1 cellular context compared by ENCODE assay signal in genomic region chr9:107487521-107488399, GRCh38.
TF ChIP-seq lines count a peak whose summit lies in the region.

No MANE protein-coding gene starts in this region.

TF ChIP-seq in WTC11, 78 proteins besides CTCF, POLR2A, EP300 and RAD21 (continued from another document):
- peak; percentile 70; the same call in 1 of the 2 replicates for TF ChIP-seq AFF4 (CRISPR knock-in tag; IDR thresholded peaks at IDR 0.05; ENCODE audit: borderline replicate concordance)
- peak; percentile 71 for TF ChIP-seq ZBTB21 (CRISPR knock-in tag; IDR thresholded peaks at IDR 0.05; ENCODE audit: borderline replicate concordance)
- TF ChIP-seq RELA (CRISPR knock-in tag; IDR thresholded peaks at IDR 0.05; ENCODE audit: borderline replicate concordance) = 0 out of 2 replicates have a peak, but pooled peaks have one; percentile 61
- peak; percentile 97 for TF ChIP-seq MAX (CRISPR knock-in tag; IDR thresholded peaks at IDR 0.05)
- peak; percentile 91 for TF ChIP-seq HMGXB4 (CRISPR knock-in tag; IDR thresholded peaks at IDR 0.05)
- TF ChIP-seq FOXP4 (CRISPR knock-in tag; IDR thresholded peaks at IDR 0.05) = peak; percentile 70
- no peak for TF ChIP-seq NR2C2 (CRISPR knock-in tag; IDR thresholded peaks at IDR 0.05)
- peak; percentile 13; the same call in 1 of the 2 replicates for TF ChIP-seq ZNF281 (CRISPR knock-in tag; IDR thresholded peaks at IDR 0.05)
- TF ChIP-seq ZNF317 (CRISPR knock-in tag; IDR thresholded peaks at IDR 0.05; ENCODE audit: borderline replicate concordance, low read depth) = 0 out of 2 replicates have a peak, but pooled peaks have one; percentile 52
- TF ChIP-seq TP53 (CRISPR knock-in tag; IDR thresholded peaks at IDR 0.05) = peak; percentile 60; the same call in 1 of the 2 replicates
- TF ChIP-seq KAT7 (CRISPR knock-in tag; IDR thresholded peaks at IDR 0.05; ENCODE audit: borderline replicate concordance) = 0 out of 2 replicates have a peak, but pooled peaks have one; percentile 76
- peak; percentile 51; the same call in 1 of the 2 replicates for TF ChIP-seq TEAD4 (CRISPR knock-in tag; IDR thresholded peaks at IDR 0.05)
- TF ChIP-seq ESRRA (CRISPR knock-in tag; IDR thresholded peaks at IDR 0.05; ENCODE audit: borderline replicate concordance) = peak; percentile 48
- 0 out of 2 replicates have a peak, but pooled peaks have one; percentile 37 for TF ChIP-seq IRF1 (CRISPR knock-in tag; IDR thresholded peaks at IDR 0.05)
- TF ChIP-seq GTF2I (CRISPR knock-in tag; conservative IDR thresholded peaks at IDR 0.05) = no peak
- peak; percentile 65; the same call in 1 of the 2 replicates for TF ChIP-seq CBFB (CRISPR knock-in tag; IDR thresholded peaks at IDR 0.05; ENCODE audit: low read depth)
- TF ChIP-seq ATF1 (CRISPR knock-in tag; IDR thresholded peaks at IDR 0.05) = 0 out of 2 replicates have a peak, but pooled peaks have one; percentile 64
- 0 out of 2 replicates have a peak, but pooled peaks have one; percentile 42 for TF ChIP-seq E2F4 (CRISPR knock-in tag; IDR thresholded peaks at IDR 0.05; ENCODE audit: borderline replicate concordance, low read depth)
- 0 out of 2 replicates have a peak, but pooled peaks have one; percentile 2 for TF ChIP-seq NFYB (CRISPR knock-in tag; conservative IDR thresholded peaks at IDR 0.05; ENCODE audit: low read depth)
- TF ChIP-seq SMAD3 (CRISPR knock-in tag; IDR thresholded peaks at IDR 0.05; ENCODE audit: borderline replicate concordance) = peak; percentile 43; the same call in 1 of the 2 replicates
- peak; percentile 81 for TF ChIP-seq FOXP1 (CRISPR knock-in tag; IDR thresholded peaks at IDR 0.05; ENCODE audit: borderline replicate concordance)
- TF ChIP-seq E2F1 (CRISPR knock-in tag; IDR thresholded peaks at IDR 0.05) = peak; percentile 58; the same call in 1 of the 2 replicates
- TF ChIP-seq NR1H2 (CRISPR knock-in tag; IDR thresholded peaks at IDR 0.05) = 0 out of 2 replicates have a peak, but pooled peaks have one; percentile 18
- TF ChIP-seq JUN (CRISPR knock-in tag; IDR thresholded peaks at IDR 0.05) = no peak
- no peak for TF ChIP-seq GRHL2 (CRISPR knock-in tag; IDR thresholded peaks at IDR 0.05; ENCODE audit: insufficient replicate concordance, severe bottlenecking)
- TF ChIP-seq TEAD1 (CRISPR knock-in tag; IDR thresholded peaks at IDR 0.05) = peak; percentile 87
- no peak for TF ChIP-seq PRDM15 (CRISPR knock-in tag; IDR thresholded peaks at IDR 0.05)
- peak; percentile 41; the same call in 1 of the 2 replicates for TF ChIP-seq ZNF232 (CRISPR knock-in tag; IDR thresholded peaks at IDR 0.05)
- peak; percentile 32; the same call in 1 of the 2 replicates for TF ChIP-seq MYBL2 (CRISPR knock-in tag; IDR thresholded peaks at IDR 0.05)
- no peak for TF ChIP-seq GABPB1 (CRISPR knock-in tag; IDR thresholded peaks at IDR 0.05)
- no peak for TF ChIP-seq CDX4 (CRISPR knock-in tag; IDR thresholded peaks at IDR 0.05; ENCODE audit: borderline replicate concordance)
- TF ChIP-seq OVOL2 (CRISPR knock-in tag; IDR thresholded peaks at IDR 0.05; ENCODE audit: borderline replicate concordance) = no peak
- TF ChIP-seq HMGA2 (CRISPR knock-in tag; IDR thresholded peaks at IDR 0.05) = no peak
TF ChIP-seq in WTC11: peak in this region for 34.
